ENCODE assay signal across 9 cellular contexts in genomic region chr3:186787642-186788481, GRCh38. TPM values are rescaled to one million over a fixed set of nuclear protein-coding genes. Genes with fewer than 3 reads are reported as not detected.
DNase-seq lines count a peak whose midpoint lies in the region; ATAC-seq and TF ChIP-seq lines count a peak whose summit lies in the region.
"Had no signal": no experiment of that assay in that cellular context is flagged by ENCODE, and none has a peak within 500 bp of the region (broad histone marks: within the 10 kb centered on the region; RNA-seq: fewer than 3 reads in every experiment).

No MANE protein-coding gene starts in this region.

- peaks cover 5% of the 10 kb centered on the region for H3K27me3 Mint-ChIP-seq in activated naive CD8-positive, alpha-beta T cell treated with anti-CD3 and anti-CD28 coated beads, Interleukin-2, amount 50 U/mL, for 24 hours
- H3K27me3 Mint-ChIP-seq in naive thymus-derived CD4-positive, alpha-beta T cell, result peaks cover 0 to 3% (median 0%) of the 10 kb centered on the region in 5 donors

- H3K9me3 ChIP-seq in DND-41 (ENCODE audit: insufficient read depth, low read length, severe bottlenecking), result no peaks in the 10 kb centered on the region
- no peaks in the 10 kb centered on the region for H3K9me3 ChIP-seq in naive thymus-derived CD4-positive, alpha-beta T cell (ENCODE audit: control insufficient read depth in 2 of 3, low read length in 3 of 3)
- H3K9me3 ChIP-seq in vagina, result no peaks in the 10 kb centered on the region

- H3K36me3 Mint-ChIP-seq in activated naive CD8-positive, alpha-beta T cell treated with anti-CD3 and anti-CD28 coated beads, Interleukin-2, amount 50 U/mL, for 24 hours (ENCODE audit: low read depth), result peaks cover 90% of the 10 kb centered on the region
- peaks cover 19 to 68% (median 64%) of the 10 kb centered on the region in 5 donors for H3K36me3 Mint-ChIP-seq in naive thymus-derived CD4-positive, alpha-beta T cell

- TF ChIP-seq POLR2A in vagina (IDR thresholded peaks at IDR 0.05), result no peak

- TF ChIP-seq CTCF in DND-41 (IDR thresholded peaks at IDR 0.05; ENCODE audit: borderline replicate concordance, extremely low read depth, low read length, poor library complexity, severe bottlenecking), result no peak
- no peak for TF ChIP-seq CTCF in vagina (IDR thresholded peaks at IDR 0.05)

- H3K9ac ChIP-seq in DND-41 (ENCODE audit: low read depth, low read length), result no peak overlapping the region

- peaks cover 57% of the 10 kb centered on the region for H3K4me1 Mint-ChIP-seq in activated naive CD8-positive, alpha-beta T cell treated with anti-CD3 and anti-CD28 coated beads, Interleukin-2, amount 50 U/mL, for 24 hours
- H3K4me1 Mint-ChIP-seq in naive thymus-derived CD4-positive, alpha-beta T cell, result peaks cover 29 to 65% (median 58%) of the 10 kb centered on the region in 7 donors

- peaks cover 65% of the 10 kb centered on the region for H4K20me1 ChIP-seq in DND-41 (ENCODE audit: insufficient read depth, low read length)

- POLR2A ChIA-PET in naive thymus-derived CD4-positive, alpha-beta T cell (lab: Charles Lee), result interaction anchor here (0.6 to 1.6 kb wide), 4 partner anchors 11 to 855 kb away, joined by 3 to 9 read pairs (median 4); partner anchors contain the start of gene RFC4

- H3K79me2 ChIP-seq in DND-41 (ENCODE audit: insufficient read depth, low read length), result peaks cover 62% of the 10 kb centered on the region

- intact Hi-C loops in naive thymus-derived CD4-positive, alpha-beta T cell (cut with micrococcal nuclease), result loop anchor here (10.0 kb wide), 2 partner anchors 1203 to 1973 kb away; partner anchors contain the start of genes SENP2 (in 1 of the 2) and VPS8 (in 1 of the 2)
- intact Hi-C loops in vagina (cut with DNase I), result no loop called here

- H3K4me2 ChIP-seq in DND-41 (ENCODE audit: insufficient read depth, low read length), result peak overlapping the region; percentile 78; the same call in 1 of the 2 replicates

- H3K4me3 ChIP-seq in DND-41 (ENCODE audit: low read depth in 1 of 2, low read length in 2 of 2), result no peak overlapping the region; a peak in 1 of 4 replicates
- peak overlapping the region; percentile 15 for H3K4me3 ChIP-seq in naive thymus-derived CD4-positive, alpha-beta T cell (ENCODE audit: low read length)
- H3K4me3 ChIP-seq in vagina, result no peak overlapping the region

- no peak for DNase-seq in DND-41
- DNase-seq in HT1080 (ENCODE audit: low read depth), result peak; percentile 27
- no peak for DNase-seq in activated naive CD8-positive, alpha-beta T cell treated with anti-CD3 and anti-CD28 coated beads, Interleukin-2, amount 50 U/mL, for 24 hours
- no peak for DNase-seq in naive thymus-derived CD4-positive, alpha-beta T cell
- no peak for DNase-seq in SHP77 (lab: John Stamatoyannopoulos, UW)
- DNase-seq in HPDE6-E6E7 (ENCODE audit: extremely low spot score), result no peak
- no peak for DNase-seq in vagina (ENCODE audit: extremely low spot score in 2 of 2)
- DNase-seq: NCI-H2171 had no signal

- peak overlapping the region; percentile 99 for H3K4me3 Mint-ChIP-seq in activated naive CD8-positive, alpha-beta T cell treated with anti-CD3 and anti-CD28 coated beads, Interleukin-2, amount 50 U/mL, for 24 hours
- peak overlapping the region in 9 of 10 donors; percentile 8 to 99 (median 68) for H3K4me3 Mint-ChIP-seq in naive thymus-derived CD4-positive, alpha-beta T cell

- H3K36me3 ChIP-seq in DND-41 (ENCODE audit: insufficient read depth, low read length), result peaks cover 85% of the 10 kb centered on the region
- peaks cover 50 to 72% (median 59%) of the 10 kb centered on the region in 3 experiments for H3K36me3 ChIP-seq in naive thymus-derived CD4-positive, alpha-beta T cell (ENCODE audit: control insufficient read depth in 2 of 3, insufficient read depth in 3 of 3, low read length in 3 of 3)
- peaks cover 0 to 70% of the 10 kb centered on the region in 2 donors for H3K36me3 ChIP-seq in vagina

- CTCF ChIA-PET in naive thymus-derived CD4-positive, alpha-beta T cell (lab: Charles Lee), result no interaction called here

- peaks cover 36% of the 10 kb centered on the region for H3K4me1 ChIP-seq in DND-41 (ENCODE audit: insufficient read depth, low read length)
- H3K4me1 ChIP-seq in naive thymus-derived CD4-positive, alpha-beta T cell (ENCODE audit: control insufficient read depth in 2 of 2, insufficient read depth in 2 of 2, low read length in 2 of 2), result peaks cover 37 to 50% of the 10 kb centered on the region in 2 donors
- H3K4me1 ChIP-seq in vagina, result peaks cover 45% of the 10 kb centered on the region

- H3K27me3 ChIP-seq in DND-41 (ENCODE audit: insufficient read depth, low read length, poor library complexity), result no peaks in the 10 kb centered on the region
- no peaks in the 10 kb centered on the region for H3K27me3 ChIP-seq in naive thymus-derived CD4-positive, alpha-beta T cell (ENCODE audit: control insufficient read depth in 2 of 2, insufficient read depth in 2 of 2, low read length in 2 of 2)
- H3K27me3 ChIP-seq in vagina, result no peaks in the 10 kb centered on the region

- no peak overlapping the region for H2AFZ ChIP-seq in DND-41 (ENCODE audit: low read depth, low read length)

- ATAC-seq in DND-41 (ENCODE audit: insufficient read depth, low read depth), result no peak
- no peak for ATAC-seq in activated naive CD8-positive, alpha-beta T cell treated with anti-CD3 and anti-CD28 coated beads, Interleukin-2, amount 50 U/mL, for 24 hours
- ATAC-seq in naive thymus-derived CD4-positive, alpha-beta T cell, result no peak

- peak overlapping the region; percentile 100 for H3K27ac Mint-ChIP-seq in activated naive CD8-positive, alpha-beta T cell treated with anti-CD3 and anti-CD28 coated beads, Interleukin-2, amount 50 U/mL, for 24 hours
- peak overlapping the region in 7 of 9 donors; percentile 17 to 87 (median 57) for H3K27ac Mint-ChIP-seq in naive thymus-derived CD4-positive, alpha-beta T cell

- H3K27ac ChIP-seq in DND-41 (ENCODE audit: low read length) (no peak overlapping the region), vagina (no peak overlapping the region)
- no peak overlapping the region for H3K27ac ChIP-seq in naive thymus-derived CD4-positive, alpha-beta T cell (ENCODE audit: low read depth, low read length)

- no peaks in the 10 kb centered on the region for H3K9me3 Mint-ChIP-seq in activated naive CD8-positive, alpha-beta T cell treated with anti-CD3 and anti-CD28 coated beads, Interleukin-2, amount 50 U/mL, for 24 hours
- H3K9me3 Mint-ChIP-seq in naive thymus-derived CD4-positive, alpha-beta T cell, result peaks cover 0 to 18% (median 0%) of the 10 kb centered on the region in 11 donors

RNA-seq across cellular contexts. Expression of gene EIF4A2, which starts 4.5 kb away (rescaled TPM):
- total RNA-seq in HT1080 (2014; rRNA removed; shearing (Covaris generic)), result 557 and 581 TPM in 2 replicates
- 725 and 893 TPM in 2 replicates for polyA plus RNA-seq in HT1080 (2015; cell fraction: cytosol; rRNA removed)
- polyA plus RNA-seq in HT1080 (2015; cell fraction: nucleus; rRNA removed), result 2,088 and 2,429 TPM in 2 replicates
- 100 to 1,000 TPM; 401 to 804 (median 650) TPM for total RNA-seq in naive thymus-derived CD4-positive, alpha-beta T cell
- polyA plus RNA-seq in naive thymus-derived CD4-positive, alpha-beta T cell, result 100 to 1,000 TPM; 237 to 329 TPM
- total RNA-seq in vagina, result 375 TPM

RNA-seq across cellular contexts. Expression of gene RFC4, which starts 18.4 kb away (rescaled TPM):
- 84.7 and 95.1 TPM in 2 replicates for total RNA-seq in HT1080 (2014; rRNA removed; shearing (Covaris generic))
- 70.1 and 73.3 TPM in 2 replicates for polyA plus RNA-seq in HT1080 (2015; cell fraction: cytosol; rRNA removed)
- 113 and 122 TPM in 2 replicates for polyA plus RNA-seq in HT1080 (2015; cell fraction: nucleus; rRNA removed)
- 10 to 100 TPM in 4 of 5 experiments, 1 to 10 TPM in 1; 8.7 to 71.6 (median 22.1) TPM for total RNA-seq in naive thymus-derived CD4-positive, alpha-beta T cell
- polyA plus RNA-seq in naive thymus-derived CD4-positive, alpha-beta T cell, result 10 to 100 TPM; 22.5 to 28.1 TPM
- 8.3 TPM for total RNA-seq in vagina

RNA-seq across cellular contexts. Expression of gene ADIPOQ, which starts 54.6 kb away (rescaled TPM):
- not detected in 2 replicates for total RNA-seq in HT1080 (2014; rRNA removed; shearing (Covaris generic))
- polyA plus RNA-seq in HT1080 (2015; cell fraction: cytosol; rRNA removed), result not detected in 2 replicates
- not detected in 2 replicates for polyA plus RNA-seq in HT1080 (2015; cell fraction: nucleus; rRNA removed)
- total RNA-seq in naive thymus-derived CD4-positive, alpha-beta T cell, result not detected
- not detected for polyA plus RNA-seq in naive thymus-derived CD4-positive, alpha-beta T cell
- 36.6 TPM for total RNA-seq in vagina
- total RNA-seq: myocyte had no signal

Comparison
In these comparisons a context has a peak if more than half of its experiments do, and no peak if none do; other contexts are left out.
1. RNA of gene ADIPOQ, which starts 54.6 kb away (total RNA-seq): 36.6 TPM in vagina (single experiment); not detected in HT1080 and not detected in naive thymus-derived CD4-positive, alpha-beta T cell; every median in the first group is over 10 times any median in the second.